In genomic region chr22:41836551-41836950, GRCh38 we compare ENCODE assay signal across 18 cellular contexts. TPM values are rescaled to one million over a fixed set of nuclear protein-coding genes. Genes with fewer than 3 reads are reported as not detected.
A peak's percentile ranks its signal among the peaks of the same experiment; 100 is the strongest.
DNase-seq lines count a peak whose midpoint lies in the region; ATAC-seq and TF ChIP-seq lines count a peak whose summit lies in the region.
"Had no signal": no experiment of that assay in that cellular context is flagged by ENCODE, and none has a peak within 500 bp of the region (broad histone marks: within the 10 kb centered on the region; RNA-seq: fewer than 3 reads in every experiment).

No MANE protein-coding gene starts in this region.

- peak overlapping the region; percentile 32 for H3K27ac Mint-ChIP-seq in activated CD4-positive, alpha-beta T cell treated with anti-CD3 and anti-CD28 coated beads for 36 hours
- peak overlapping the region in 2 of 3 donors; percentile 33 to 69 for H3K27ac Mint-ChIP-seq in IgD-negative memory B cell
- H3K27ac Mint-ChIP-seq in endothelial cell (ENCODE audit: unreplicated experiment) = peak overlapping the region; percentile 58
- H3K27ac Mint-ChIP-seq in osteocyte (ENCODE audit: unreplicated experiment) = peak overlapping the region; percentile 60

- H3K27me3 Mint-ChIP-seq in activated CD4-positive, alpha-beta T cell treated with anti-CD3 and anti-CD28 coated beads for 36 hours = no peaks in the 10 kb centered on the region
- H3K27me3 Mint-ChIP-seq in IgD-negative memory B cell (no peaks in the 10 kb centered on the region), endothelial cell (ENCODE audit: unreplicated experiment) (peaks cover 8% of the 10 kb centered on the region), osteocyte (ENCODE audit: unreplicated experiment) (no peaks in the 10 kb centered on the region)

- H3K27ac ChIP-seq in dorsolateral prefrontal cortex = peak overlapping the region in 19 of 59 donors; percentile 6 to 100 (median 33)
- H3K27ac ChIP-seq: SJCRH30, tibial artery had no signal

- H3K4me3 Mint-ChIP-seq in activated CD4-positive, alpha-beta T cell treated with anti-CD3 and anti-CD28 coated beads for 36 hours = no peak overlapping the region
- peak overlapping the region in 3 of 4 donors; percentile 56 to 85 (median 77) for H3K4me3 Mint-ChIP-seq in IgD-negative memory B cell
- H3K4me3 Mint-ChIP-seq in endothelial cell (ENCODE audit: unreplicated experiment) = peak overlapping the region; percentile 33
- no peak overlapping the region for H3K4me3 Mint-ChIP-seq in osteocyte (ENCODE audit: unreplicated experiment)

- H3K36me3 Mint-ChIP-seq in activated CD4-positive, alpha-beta T cell treated with anti-CD3 and anti-CD28 coated beads for 36 hours (ENCODE audit: low read depth) = peaks cover 68% of the 10 kb centered on the region
- peaks cover 5% of the 10 kb centered on the region for H3K36me3 Mint-ChIP-seq in IgD-negative memory B cell
- peaks cover 33% of the 10 kb centered on the region for H3K36me3 Mint-ChIP-seq in endothelial cell (ENCODE audit: low read depth, unreplicated experiment)
- H3K36me3 Mint-ChIP-seq in osteocyte (ENCODE audit: unreplicated experiment) = peaks cover 20% of the 10 kb centered on the region

- intact Hi-C loops in activated CD4-positive, alpha-beta T cell treated with anti-CD3 and anti-CD28 coated beads for 36 hours (cut with DNase I, micrococcal nuclease) = loop anchor here in 1 of 2 experiments (10.0 kb wide), 1 partner anchor 392 kb away; the partner anchor contains the start of gene TOB2
- intact Hi-C loops in dorsolateral prefrontal cortex (cut with DNase I) = loop anchor here (5.0 kb wide), 1 partner anchor 76 kb away; no protein-coding TSS in a partner anchor

- no peaks in the 10 kb centered on the region for H3K27me3 ChIP-seq in dorsolateral prefrontal cortex
- H3K27me3 ChIP-seq: colonic mucosa, SJCRH30, tibial artery had no signal

- no peaks in the 10 kb centered on the region for H3K9me3 Mint-ChIP-seq in activated CD4-positive, alpha-beta T cell treated with anti-CD3 and anti-CD28 coated beads for 36 hours (ENCODE audit: low read depth)
- H3K9me3 Mint-ChIP-seq in IgD-negative memory B cell (no peaks in the 10 kb centered on the region), endothelial cell (ENCODE audit: unreplicated experiment) (no peaks in the 10 kb centered on the region), osteocyte (ENCODE audit: unreplicated experiment) (no peaks in the 10 kb centered on the region)

- no peak for TF ChIP-seq CTCF in endothelial cell (IDR thresholded peaks at IDR 0.05; ENCODE audit: unreplicated experiment)
- no peak for TF ChIP-seq CTCF in osteocyte (IDR thresholded peaks at IDR 0.05)
- no peak for TF ChIP-seq CTCF in dorsolateral prefrontal cortex (IDR thresholded peaks at IDR 0.05 in 54 of 56, conservative IDR thresholded peaks at IDR 0.05 in 2 of 56; ENCODE audit: low read depth in 1 of 56, partially characterized antibody in 56 of 56)

- no peak overlapping the region for H3K4me3 ChIP-seq in dorsolateral prefrontal cortex
- H3K4me3 ChIP-seq: colonic mucosa, SJCRH30, tibial artery had no signal

- ATAC-seq in activated CD4-positive, alpha-beta T cell treated with anti-CD3 and anti-CD28 coated beads for 36 hours = no peak
- ATAC-seq: esophagus mucosa, left cardiac atrium had no signal

- peaks cover 67% of the 10 kb centered on the region for H3K4me1 Mint-ChIP-seq in activated CD4-positive, alpha-beta T cell treated with anti-CD3 and anti-CD28 coated beads for 36 hours
- H3K4me1 Mint-ChIP-seq in IgD-negative memory B cell (peaks cover 37 to 54% (median 46%) of the 10 kb centered on the region in 3 donors), endothelial cell (ENCODE audit: unreplicated experiment) (peaks cover 42% of the 10 kb centered on the region), osteocyte (ENCODE audit: unreplicated experiment) (peaks cover 66% of the 10 kb centered on the region)

- POLR2A ChIA-PET in activated CD4-positive, alpha-beta T cell treated with anti-CD3 and anti-CD28 coated beads for 36 hours (lab: Charles Lee) = interaction anchor here (0.7 to 2.2 kb wide), 5 partner anchors 23 to 433 kb away, joined by 3 to 12 read pairs (median 3); partner anchors contain the start of gene CENPM

- CTCF ChIA-PET in activated CD4-positive, alpha-beta T cell treated with anti-CD3 and anti-CD28 coated beads for 36 hours (lab: Charles Lee) = interaction anchor here (0.9 to 1.0 kb wide), 2 partner anchors 26 to 54 kb away, joined by 3 to 5 read pairs; no protein-coding TSS in a partner anchor

- no peak for DNase-seq in activated CD4-positive, alpha-beta T cell treated with anti-CD3 and anti-CD28 coated beads for 36 hours
- DNase-seq in activated CD4-positive, alpha-beta T cell treated with anti-CD3 and anti-CD28 coated beads, Interleukin-2, amount 50 U/mL, for 4 hours = no peak
- DNase-seq in endothelial cell (ENCODE audit: low spot score) (no peak), osteocyte (ENCODE audit: extremely low spot score, unreplicated experiment) (no peak), dorsolateral prefrontal cortex (no peak), MV-4-11 (lab: John Stamatoyannopoulos, UW) (no peak), SK-N-DZ (ENCODE audit: low spot score) (no peak)
- DNase-seq: amniotic stem cell, Caco-2, colonic mucosa, GF-D8, left cardiac atrium, NCI-H1105, retina, SJCRH30, tibial artery had no signal

RNA-seq across cellular contexts. Expression of gene SREBF2, which starts 3.6 kb away (rescaled TPM):
- total RNA-seq in activated CD4-positive, alpha-beta T cell treated with anti-CD3 and anti-CD28 coated beads for 36 hours = 100 to 1,000 TPM; 101 to 105 TPM
- 59.8 TPM for polyA plus RNA-seq in IgD-negative memory B cell
- total RNA-seq in endothelial cell (ENCODE audit: unreplicated experiment) (200 TPM), osteocyte (114 and 119 TPM in 2 replicates), dorsolateral prefrontal cortex (100 to 1,000 TPM; 129 to 246 (median 190) TPM)
- polyA plus RNA-seq in SK-N-DZ (2014; cell fraction: cytosol; rRNA removed) = 118 and 140 TPM in 2 replicates
- 116 and 149 TPM in 2 replicates for polyA plus RNA-seq in SK-N-DZ (2014; cell fraction: nucleus; rRNA removed)

RNA-seq across cellular contexts. Expression of gene CCDC134, which starts 36.1 kb away (rescaled TPM):
- total RNA-seq in activated CD4-positive, alpha-beta T cell treated with anti-CD3 and anti-CD28 coated beads for 36 hours = 10 to 100 TPM; 14.7 to 15.2 TPM
- polyA plus RNA-seq in IgD-negative memory B cell = 6.1 TPM
- total RNA-seq in endothelial cell (ENCODE audit: unreplicated experiment) (8.8 TPM), osteocyte (7.8 and 10.0 TPM in 2 replicates), dorsolateral prefrontal cortex (10 to 100 TPM in 12 of 120 experiments, 1 to 10 TPM in 108; 4.1 to 13.3 (median 7.8) TPM)
- 7.3 and 13.7 TPM in 2 replicates for polyA plus RNA-seq in SK-N-DZ (2014; cell fraction: cytosol; rRNA removed)
- 4.9 and 6.8 TPM in 2 replicates for polyA plus RNA-seq in SK-N-DZ (2014; cell fraction: nucleus; rRNA removed)

Comparison
In these comparisons a context has a peak if more than half of its experiments do, and no peak if none do; other contexts are left out.
1. H3K4me3 Mint-ChIP-seq: peak in IgD-negative memory B cell (3 of 4) and endothelial cell (single experiment); none in activated CD4-positive, alpha-beta T cell treated with anti-CD3 and anti-CD28 coated beads for 36 hours (single experiment) and osteocyte (single experiment).
2. Peak in every context shown above with its lines, with median percentiles within 50 percentile points of each other: H3K27ac Mint-ChIP-seq.